12 cellular contexts compared by ENCODE assay signal in genomic region chr5:127270713-127271112, GRCh38. TPM values are rescaled to one million over a fixed set of nuclear protein-coding genes. Genes with fewer than 3 reads are reported as not detected.
"Had no signal": no experiment of that assay in that cellular context is flagged by ENCODE, and none has a peak within 500 bp of the region (broad histone marks: within the 10 kb centered on the region; RNA-seq: fewer than 3 reads in every experiment).

No MANE protein-coding gene starts in this region.

RNA-seq across cellular contexts. Expression of gene MEGF10, which starts 19.9 kb away (rescaled TPM):
- total RNA-seq: activated B cell treated with CpG ODN at 0.5 μM for 24 hours; activated CD4-positive, alpha-beta memory T cell treated with anti-CD3 and anti-CD28 coated beads for 36 hours; activated CD4-positive, alpha-beta memory T cell treated with anti-CD3 and anti-CD28 coated beads, Interleukin-2, amount 10 ng/mL, durations not matched to agents 7 days and 5 days; activated CD4-positive, alpha-beta T cell treated with anti-CD3 and anti-CD28 coated beads for 36 hours; activated CD4-positive, alpha-beta T cell treated with anti-CD3 and anti-CD28 coated beads, Interleukin-2, amount 10 ng/mL, durations not matched to agents 7 days and 5 days; activated CD8-positive, alpha-beta memory T cell treated with anti-CD3 and anti-CD28 coated beads for 36 hours; activated CD8-positive, alpha-beta memory T cell treated with anti-CD3 and anti-CD28 coated beads, Interleukin-2, amount 10 ng/mL, durations not matched to agents 7 days and 5 days; activated CD8-positive, alpha-beta T cell treated with anti-CD3 and anti-CD28 coated beads for 36 hours; activated CD8-positive, alpha-beta T cell treated with anti-CD3 and anti-CD28 coated beads, Interleukin-2, amount 10 ng/mL, durations not matched to agents 7 days and 5 days; T-helper 1 cell treated with Interleukin-12 subunit alpha and Interleukin-12 subunit beta and Interleukin-4 antibody, amounts not matched to agents 30 ng/mL and 1 ng/mL, for 36 hours; T-helper 17 cell; T-helper 2 cell treated with Interferon-gamma antibody and Interleukin-4, amounts not matched to agents 100 ng/mL and 5 ng/mL, for 36 hours had no signal
